In the genomic region with DNA sequence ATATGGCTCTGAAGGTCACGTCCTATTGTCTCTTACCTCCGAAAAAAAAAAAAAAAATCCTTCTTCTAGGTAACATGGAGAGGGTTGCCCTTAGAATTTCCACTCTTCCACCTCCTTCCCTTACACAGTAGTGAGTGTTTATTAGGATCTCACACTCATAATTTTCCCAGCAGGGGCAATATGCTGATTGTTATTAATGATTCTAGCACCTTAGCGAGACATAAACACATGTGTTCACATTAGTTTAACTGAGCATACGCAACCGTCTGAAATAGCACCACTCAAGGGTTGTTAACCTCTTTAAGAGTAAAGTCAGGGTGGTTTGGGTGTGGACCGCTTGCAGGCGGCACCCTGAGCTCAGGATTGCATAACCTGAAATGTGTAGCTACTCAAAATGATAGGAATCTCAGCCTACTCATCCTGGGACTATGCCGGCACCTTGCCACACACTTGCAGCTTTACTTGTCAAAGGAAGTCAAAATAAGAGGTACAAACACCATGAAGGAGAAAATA, we compare ENCODE assay signal across 8 cellular contexts. TPM values are rescaled to one million over a fixed set of nuclear protein-coding genes. Genes with fewer than 3 reads are reported as not detected.
DNase-seq lines count a peak whose midpoint lies in the region; ATAC-seq, FAIRE-seq and TF ChIP-seq lines count a peak whose summit lies in the region.

No MANE protein-coding gene starts in this region.

- intact Hi-C loops in Right ventricle myocardium inferior (cut with DNase I) (no loop called here), cardiac septum (cut with DNase I) (loop anchor here (1.0 to 10.0 kb wide), 3 partner anchors 39 to 154 kb away; a partner anchor contains a TSS), left ventricle myocardium superior (cut with micrococcal nuclease) (no loop called here)

- no peaks in the 10 kb centered on the region for H3K9me3 Mint-ChIP-seq in activated naive CD8-positive, alpha-beta T cell treated with anti-CD3 and anti-CD28 coated beads, Interleukin-2, amount 10 ng/mL, durations not matched to agents 7 days and 5 days

- H3K4me1 Mint-ChIP-seq in activated naive CD8-positive, alpha-beta T cell treated with anti-CD3 and anti-CD28 coated beads, Interleukin-2, amount 10 ng/mL, durations not matched to agents 7 days and 5 days, result peaks cover 19% of the 10 kb centered on the region

- peaks cover 7% of the 10 kb centered on the region for H3K27me3 Mint-ChIP-seq in activated naive CD8-positive, alpha-beta T cell treated with anti-CD3 and anti-CD28 coated beads, Interleukin-2, amount 10 ng/mL, durations not matched to agents 7 days and 5 days

- DNase-seq in Right ventricle myocardium inferior (ENCODE audit: missing footprints) (no peak), cardiac septum (ENCODE audit: low spot score) (no peak), left ventricle myocardium superior (no peak), putamen (ENCODE audit: low spot score) (peak; percentile 63), T1000 (lab: John Stamatoyannopoulos, UW) (no peak), GM12892 (ENCODE audit: insufficient read length) (no peak)
- no peak for DNase-seq in activated naive CD8-positive, alpha-beta T cell treated with anti-CD3 and anti-CD28 coated beads, Interleukin-2, amount 10 ng/mL, durations not matched to agents 7 days and 5 days

- H3K27ac Mint-ChIP-seq in activated naive CD8-positive, alpha-beta T cell treated with anti-CD3 and anti-CD28 coated beads, Interleukin-2, amount 10 ng/mL, durations not matched to agents 7 days and 5 days, result no peak overlapping the region

- peaks cover 24% of the 10 kb centered on the region for H3K36me3 Mint-ChIP-seq in activated naive CD8-positive, alpha-beta T cell treated with anti-CD3 and anti-CD28 coated beads, Interleukin-2, amount 10 ng/mL, durations not matched to agents 7 days and 5 days

- POLR2A ChIA-PET in activated naive CD8-positive, alpha-beta T cell treated with anti-CD3 and anti-CD28 coated beads, Interleukin-2, amount 10 ng/mL, durations not matched to agents 7 days and 5 days (lab: Charles Lee), result no interaction called here

- peak overlapping the region; percentile 52 for H3K4me3 Mint-ChIP-seq in activated naive CD8-positive, alpha-beta T cell treated with anti-CD3 and anti-CD28 coated beads, Interleukin-2, amount 10 ng/mL, durations not matched to agents 7 days and 5 days

- no peak for FAIRE-seq in GM12892 (lab: Jason Lieb, UNC)

- ATAC-seq in Right ventricle myocardium inferior (peak; percentile 21), left ventricle myocardium superior (peak; percentile 33), GM21529 (IDR thresholded peaks at IDR 0.05; ENCODE audit: unreplicated experiment) (no peak)
- no peak for ATAC-seq in activated naive CD8-positive, alpha-beta T cell treated with anti-CD3 and anti-CD28 coated beads, Interleukin-2, amount 10 ng/mL, durations not matched to agents 7 days and 5 days (ENCODE audit: low read depth)

- no peak for TF ChIP-seq POLR2A in GM12892 (IDR thresholded peaks at IDR 0.05; ENCODE audit: low read depth, low read length)

RNA-seq across cellular contexts. Expression of a gene that starts 52.2 kb away (rescaled TPM):
- total RNA-seq in Right ventricle myocardium inferior (14.1 TPM), cardiac septum (8.3 TPM), left ventricle myocardium superior (18.0 TPM)
- 1 to 10 TPM; 3.4 to 3.5 TPM for total RNA-seq in activated naive CD8-positive, alpha-beta T cell treated with anti-CD3 and anti-CD28 coated beads, Interleukin-2, amount 10 ng/mL, durations not matched to agents 7 days and 5 days
- polyA plus RNA-seq in GM12892 (2012; ENCODE audit: missing spikeins), result 0.49 TPM

RNA-seq across cellular contexts. Expression of a gene that starts 52.3 kb away (rescaled TPM):
- 36.5 TPM for total RNA-seq in Right ventricle myocardium inferior
- total RNA-seq in cardiac septum, result 32.1 TPM
- total RNA-seq in activated naive CD8-positive, alpha-beta T cell treated with anti-CD3 and anti-CD28 coated beads, Interleukin-2, amount 10 ng/mL, durations not matched to agents 7 days and 5 days, result 10 to 100 TPM; 25.6 to 27.2 TPM
- total RNA-seq in left ventricle myocardium superior, result 32.9 TPM
- 25.5 TPM for polyA plus RNA-seq in GM12892 (2012; ENCODE audit: missing spikeins)

Comparison
In these comparisons a context has a peak if more than half of its experiments do, and no peak if none do; other contexts are left out.
1. ATAC-seq: peak in Right ventricle myocardium inferior (single experiment) and left ventricle myocardium superior (single experiment); none in activated naive CD8-positive, alpha-beta T cell treated with anti-CD3 and anti-CD28 coated beads, Interleukin-2, amount 10 ng/mL, durations not matched to agents 7 days and 5 days (single experiment) and GM21529 (single experiment).